ENCODE assay signal across 25 cellular contexts in genomic region chr10:2772135-2772534, GRCh38.
"Had no signal": no experiment of that assay in that cellular context is flagged by ENCODE, and none has a peak within 500 bp of the region (broad histone marks: within the 10 kb centered on the region; RNA-seq: fewer than 3 reads in every experiment).

No MANE protein-coding gene starts in this region.

- ATAC-seq: left cardiac atrium; left lung; lower lobe of right lung; naive thymus-derived CD8-positive, alpha-beta T cell; pancreas; right cardiac atrium; sciatic nerve; stimulated activated memory B cell treated with anti-CD40 and anti-IgM and Interleukin-4, amounts not matched to agents 10 μg/mL and 1 μg/mL and 100 μg/mL, for 72 hours; upper lobe of right lung had no signal

- DNase-seq: hippocampal formation; kidney glomerular epithelial cell; left cardiac atrium; lower lobe of right lung; mammary epithelial cell; mesenchymal stem cell; naive thymus-derived CD8-positive, alpha-beta T cell; nucleus accumbens; pancreas; posterior cingulate gyrus; right cardiac atrium; stimulated activated CD4-positive, alpha-beta T cell treated with anti-CD3 and anti-CD28 coated beads, Interleukin-4, amount 100 ng/mL, for 24 hours; stimulated activated naive CD4-positive, alpha-beta T cell treated with Interleukin-2 at 50 U/mL for 16 hours; tibial artery; trophoblast cell; upper lobe of right lung had no signal

- H3K36me3 Mint-ChIP-seq: naive thymus-derived CD8-positive, alpha-beta T cell; stimulated activated memory B cell treated with anti-CD40 and anti-IgM and Interleukin-4, amounts not matched to agents 10 μg/mL and 1 μg/mL and 100 μg/mL, for 72 hours had no signal

- H3K36me3 ChIP-seq: left lung, lower lobe of right lung, pancreas, prostate gland, suprapubic skin, thoracic aorta, tibial artery, upper lobe of right lung had no signal

- H3K27ac Mint-ChIP-seq: naive thymus-derived CD8-positive, alpha-beta T cell; stimulated activated memory B cell treated with anti-CD40 and anti-IgM and Interleukin-4, amounts not matched to agents 10 μg/mL and 1 μg/mL and 100 μg/mL, for 72 hours had no signal

- H3K4me1 ChIP-seq: left lung, lower lobe of right lung, pancreas, prostate gland, suprapubic skin, tibial artery, upper lobe of right lung had no signal

- H3K9me3 ChIP-seq: left lung, lower lobe of right lung, pancreas, prostate gland, thoracic aorta, tibial artery, upper lobe of right lung had no signal

- H3K4me3 ChIP-seq: left lung, lower lobe of right lung, pancreas, prostate gland, skin epidermis, suprapubic skin, thoracic aorta, tibial artery, upper lobe of right lung had no signal

- H3K4me3 Mint-ChIP-seq: naive thymus-derived CD8-positive, alpha-beta T cell; neural crest cell; stimulated activated memory B cell treated with anti-CD40 and anti-IgM and Interleukin-4, amounts not matched to agents 10 μg/mL and 1 μg/mL and 100 μg/mL, for 72 hours had no signal

- H3K4me1 Mint-ChIP-seq: naive thymus-derived CD8-positive, alpha-beta T cell; nephron; stimulated activated memory B cell treated with anti-CD40 and anti-IgM and Interleukin-4, amounts not matched to agents 10 μg/mL and 1 μg/mL and 100 μg/mL, for 72 hours had no signal

- H3K27ac ChIP-seq: left lung, lower lobe of right lung, pancreas, prostate gland, skin epidermis, suprapubic skin, thoracic aorta, tibial artery, upper lobe of right lung had no signal
